ENCODE assay signal across 8 cellular contexts in genomic region chr2:172427990-172428840, GRCh38. TPM values are rescaled to one million over a fixed set of nuclear protein-coding genes. Genes with fewer than 3 reads are reported as not detected.
DNase-seq lines count a peak whose midpoint lies in the region; ATAC-seq and TF ChIP-seq lines count a peak whose summit lies in the region.

No MANE protein-coding gene starts in this region.

- peak; percentile 38 for ATAC-seq in central memory CD8-positive, alpha-beta T cell (replicated peaks; ENCODE audit: extremely low read depth, poor library complexity, severe bottlenecking)
- peak; percentile 70 for ATAC-seq in left colon

- H3K27me3 Mint-ChIP-seq in central memory CD8-positive, alpha-beta T cell: no peaks in the 10 kb centered on the region

- H3K9me3 Mint-ChIP-seq in central memory CD8-positive, alpha-beta T cell: no peaks in the 10 kb centered on the region

- peak; percentile 42 for DNase-seq in COR-L47 (lab: John Stamatoyannopoulos, UW)
- DNase-seq in Jurkat, Clone E6-1 (ENCODE audit: low read depth, low spot score): peak; percentile 49
- DNase-seq in central memory CD8-positive, alpha-beta T cell (ENCODE audit: low spot score in 2 of 2): no peak
- peak; percentile 75 to 80 for DNase-seq in left colon
- DNase-seq in stimulated activated CD4-positive, alpha-beta T cell treated with anti-CD3 and anti-CD28 coated beads, Interleukin-4, amount 100 ng/mL, for 4 hours: peak; percentile 52 to 69
- DNase-seq in GDM1 (lab: John Stamatoyannopoulos, UW): no peak
- DNase-seq in Ammon's horn (ENCODE audit: low spot score): no peak

- no peak for TF ChIP-seq CTCF in WI38 (IDR thresholded peaks at IDR 0.05; ENCODE audit: low read depth, low read length)

- H3K36me3 Mint-ChIP-seq in central memory CD8-positive, alpha-beta T cell (ENCODE audit: insufficient read depth): peaks cover 13% of the 10 kb centered on the region

- H3K4me3 Mint-ChIP-seq in central memory CD8-positive, alpha-beta T cell: peak overlapping the region; percentile 83

- H3K27ac Mint-ChIP-seq in central memory CD8-positive, alpha-beta T cell (ENCODE audit: low read depth): no peak overlapping the region

- peaks cover 49% of the 10 kb centered on the region for H3K4me1 Mint-ChIP-seq in central memory CD8-positive, alpha-beta T cell

- intact Hi-C loops in left colon (cut with DNase I, micrococcal nuclease): loop anchor here in 1 of 2 donors (5.0 kb wide), 1 partner anchor 34 kb away; no protein-coding TSS in a partner anchor

- peak overlapping the region; percentile 59 for H3K4me3 ChIP-seq in Jurkat, Clone E6-1 (ENCODE audit: low read length)
- peak overlapping the region; percentile 81 for H3K4me3 ChIP-seq in WI38 (ENCODE audit: low read depth, low read length)

RNA-seq across cellular contexts. Expression of gene ITGA6, which starts 0.8 kb away (rescaled TPM):
- 6.8 TPM for polyA plus RNA-seq in Jurkat, Clone E6-1 (2012; ENCODE audit: insufficient read depth, insufficient read length)
- total RNA-seq in left colon: 100 to 1,000 TPM; 159 to 218 TPM

Comparison
In these comparisons a context has a peak if more than half of its experiments do, and no peak if none do; other contexts are left out.
1. DNase-seq: peak in COR-L47 (single experiment), Jurkat, Clone E6-1 (single experiment), left colon (2 of 2) and stimulated activated CD4-positive, alpha-beta T cell treated with anti-CD3 and anti-CD28 coated beads, Interleukin-4, amount 100 ng/mL, for 4 hours (2 of 2); none in central memory CD8-positive, alpha-beta T cell (0 of 2), GDM1 (single experiment) and Ammon's horn (single experiment).